8 cellular contexts compared by ENCODE assay signal in the genomic region with DNA sequence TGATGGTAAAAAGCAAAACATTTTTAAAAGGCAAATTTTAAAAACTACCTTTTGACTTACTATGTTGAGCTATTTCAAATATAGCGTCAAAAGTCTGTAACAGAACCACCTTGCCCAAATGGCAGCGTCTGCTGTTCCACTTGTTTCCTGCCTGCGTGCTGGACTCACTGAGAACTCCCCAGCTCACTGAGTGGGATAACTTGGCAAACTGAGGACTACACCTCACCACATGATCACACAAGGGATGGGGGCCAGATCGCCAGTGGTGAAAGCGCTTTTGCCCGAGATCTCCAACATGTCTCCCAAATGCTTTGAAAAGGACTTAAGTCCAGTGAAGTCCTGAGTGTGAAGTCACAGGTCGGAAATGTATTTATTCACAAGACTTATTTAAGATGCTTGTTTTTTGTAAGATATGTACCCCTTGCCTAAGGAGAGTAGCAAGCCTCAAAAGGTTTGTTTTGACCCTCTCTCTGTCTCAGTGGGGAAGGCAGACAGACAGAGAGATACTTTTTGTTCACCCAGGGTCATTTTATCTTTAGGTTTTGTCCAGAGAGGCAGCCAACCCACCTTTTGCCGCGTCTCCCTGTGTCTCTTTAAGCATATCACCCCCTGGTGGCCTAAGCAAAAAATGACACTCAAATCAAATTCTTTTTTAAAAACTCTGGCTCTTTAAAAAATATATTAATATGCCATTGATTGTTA.
A peak's percentile ranks its signal among the peaks of the same experiment; 100 is the strongest.
DNase-seq lines count a peak whose midpoint lies in the region; ATAC-seq and TF ChIP-seq lines count a peak whose summit lies in the region.

No MANE protein-coding gene starts in this region.

- DNase-seq in activated T-cell treated with anti-CD3 and anti-CD28 coated beads, Interleukin-2, amount 50 U/mL, for 72 hours: peak; percentile 7 to 16
- DNase-seq in activated T-cell treated with anti-CD3 and anti-CD28 coated beads, Interleukin-2, amount 50 U/mL, for 1 hour: no peak
- peak; percentile 38 for DNase-seq in hepatic stellate cell (ENCODE audit: low spot score)
- peak; percentile 59 for DNase-seq in testis

- H3K36me3 ChIP-seq in KMS-11 (ENCODE audit: insufficient read depth) (no peaks in the 10 kb centered on the region), testis (ENCODE audit: low read depth, missing control alignments) (no peaks in the 10 kb centered on the region)

- H3K4me1 ChIP-seq in KMS-11 (ENCODE audit: low read depth, poor library complexity, severe bottlenecking) (no peaks in the 10 kb centered on the region), testis (peaks cover 3% of the 10 kb centered on the region)

- H3K9me3 ChIP-seq in testis: no peaks in the 10 kb centered on the region

- no peak overlapping the region for H3K27ac Mint-ChIP-seq in activated T-cell treated with anti-CD3 and anti-CD28 coated beads, Interleukin-2, amount 50 U/mL, for 72 hours

- intact Hi-C loops in testis (cut with DNase I; ENCODE audit: low total_unique reads): loop anchor here (5.0 kb wide), 1 partner anchor 330 kb away; no protein-coding TSS in a partner anchor

- no peaks in the 10 kb centered on the region for H3K9me3 Mint-ChIP-seq in activated T-cell treated with anti-CD3 and anti-CD28 coated beads, Interleukin-2, amount 50 U/mL, for 72 hours

- H3K4me1 Mint-ChIP-seq in activated T-cell treated with anti-CD3 and anti-CD28 coated beads, Interleukin-2, amount 50 U/mL, for 72 hours (ENCODE audit: low read depth): no peaks in the 10 kb centered on the region

- H3K27me3 Mint-ChIP-seq in activated T-cell treated with anti-CD3 and anti-CD28 coated beads, Interleukin-2, amount 50 U/mL, for 72 hours (ENCODE audit: low read depth): peaks cover 16% of the 10 kb centered on the region

- no peak overlapping the region for H3K9ac ChIP-seq in KMS-11

- TF ChIP-seq CTCF in KMS-11 (conservative IDR thresholded peaks at IDR 0.05; ENCODE audit: low read depth, low read length): peak; percentile 73
- peak; percentile 61; the same call in 1 of the 2 replicates for TF ChIP-seq CTCF in WI38 (IDR thresholded peaks at IDR 0.05; ENCODE audit: low read depth, low read length)
- TF ChIP-seq CTCF in testis (IDR thresholded peaks at IDR 0.05): peak; percentile 55 to 88 (median 60)

- no peak overlapping the region for H3K27ac ChIP-seq in KMS-11
- H3K27ac ChIP-seq in testis: no peak overlapping the region

- H3K27me3 ChIP-seq in KMS-11 (ENCODE audit: insufficient read depth, low read depth) (no peaks in the 10 kb centered on the region), testis (no peaks in the 10 kb centered on the region)

- no peak overlapping the region for H3K4me2 ChIP-seq in KMS-11

- H3K36me3 Mint-ChIP-seq in activated T-cell treated with anti-CD3 and anti-CD28 coated beads, Interleukin-2, amount 50 U/mL, for 72 hours (ENCODE audit: insufficient read depth in 2 of 2): no peaks in the 10 kb centered on the region

- H4K20me1 ChIP-seq in KMS-11 (ENCODE audit: insufficient read depth): no peaks in the 10 kb centered on the region

- H3K4me3 ChIP-seq in KMS-11 (IDR thresholded peaks at IDR 0.05; ENCODE audit: insufficient read depth, low read depth, low read length) (no peak overlapping the region), WI38 (ENCODE audit: low read depth, low read length) (no peak overlapping the region), testis (no peak overlapping the region)

- H2AFZ ChIP-seq in KMS-11 (ENCODE audit: low read depth): no peak overlapping the region; the same call in 1 of the 2 replicates

- 67 to 75% methylated on average over 9 of the region's 9 CpGs for WGBS in testis, 2 donors

- H3K79me2 ChIP-seq in KMS-11 (ENCODE audit: insufficient read depth, low read depth): no peaks in the 10 kb centered on the region

- TF ChIP-seq POLR2A in testis (IDR thresholded peaks at IDR 0.05): no peak

- no peak overlapping the region for H3K4me3 Mint-ChIP-seq in activated T-cell treated with anti-CD3 and anti-CD28 coated beads, Interleukin-2, amount 50 U/mL, for 72 hours

- ATAC-seq in activated T-cell treated with anti-CD3 and anti-CD28 coated beads, Interleukin-2, amount 50 U/mL, for 72 hours (replicated peaks in 1 of 2): no peak
- no peak for ATAC-seq in GM18502 (IDR thresholded peaks at IDR 0.05; ENCODE audit: poor library complexity, unreplicated experiment)
- no peak for ATAC-seq in HG03095 (IDR thresholded peaks at IDR 0.05; ENCODE audit: unreplicated experiment)
